Comparison of ENCODE assay signal across 8 cellular contexts in the genomic region with DNA sequence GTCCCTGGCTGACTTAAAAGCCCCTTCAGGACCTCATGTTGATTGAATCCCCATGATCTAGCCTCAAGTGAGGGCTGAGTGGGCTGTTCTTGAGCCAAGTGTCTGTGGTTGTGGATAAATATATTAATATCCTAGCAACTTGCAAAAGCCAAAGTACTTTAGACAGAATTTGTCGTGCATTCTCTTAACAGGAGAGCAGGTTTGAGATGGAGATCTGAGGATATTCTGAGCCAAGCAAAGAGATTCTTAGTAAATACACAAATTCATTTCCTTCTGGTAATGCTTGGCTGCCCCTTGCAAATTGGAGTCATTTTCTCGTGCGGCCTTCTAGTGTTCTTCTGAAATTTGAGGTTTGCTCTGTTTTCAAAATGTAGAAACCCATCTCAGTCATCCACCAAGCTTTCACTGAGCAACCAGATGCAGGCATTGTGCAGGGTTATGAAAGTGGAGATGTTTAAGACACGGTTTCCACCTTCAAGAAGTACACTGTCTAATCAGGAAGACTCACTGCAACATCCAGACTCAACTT.
DNase-seq lines count a peak whose midpoint lies in the region; ATAC-seq and TF ChIP-seq lines count a peak whose summit lies in the region.

No MANE protein-coding gene starts in this region.

- peak overlapping the region; percentile 19 for H4K8ac ChIP-seq in mesenchymal stem cell (ENCODE audit: low read length)

- H3K4me3 ChIP-seq in mesenchymal stem cell (ENCODE audit: insufficient read depth in 1 of 2, low read depth in 1 of 2, low read length in 2 of 2): peak overlapping the region in 1 of 2 experiments; percentile 37
- H3K4me3 ChIP-seq in brain microvascular endothelial cell (ENCODE audit: low read depth, low read length): no peak overlapping the region

- peaks cover 9% of the 10 kb centered on the region for H3K4me1 ChIP-seq in mesenchymal stem cell (ENCODE audit: control insufficient read depth, insufficient read depth, low read depth, low read length)

- H3K4ac ChIP-seq in mesenchymal stem cell (ENCODE audit: low read depth in 1 of 2, low read length in 2 of 2): peak overlapping the region in 1 of 2 experiments; percentile 49

- TF ChIP-seq CTCF in GM13977 (IDR thresholded peaks at IDR 0.05; ENCODE audit: extremely low read depth, insufficient read depth, missing control alignments) (no peak), brain microvascular endothelial cell (IDR thresholded peaks at IDR 0.05; ENCODE audit: low read depth, low read length, missing control alignments) (no peak)

- no peaks in the 10 kb centered on the region for H3K36me3 ChIP-seq in mesenchymal stem cell (ENCODE audit: control insufficient read depth in 1 of 2, insufficient read depth in 2 of 2, low read depth in 1 of 2, low read length in 2 of 2)
- no peaks in the 10 kb centered on the region for H3K36me3 ChIP-seq in brain microvascular endothelial cell (replicated peaks)

- H2BK15ac ChIP-seq in mesenchymal stem cell (ENCODE audit: low read depth, poor library complexity, severe bottlenecking): peak overlapping the region; percentile 54

- in situ Hi-C loops in GM13977 (cut with MboI; ENCODE audit: low pct_unique_long_range_greater_than_20kb, low sequenced_read_pairs, unreplicated experiment) (no loop called here), brain microvascular endothelial cell (cut with HindIII; ENCODE audit: low pct_ligation_motif_present, low sequenced_read_pairs) (no loop called here)

- peak overlapping the region; percentile 64 for H2BK120ac ChIP-seq in mesenchymal stem cell (ENCODE audit: low read depth, low read length)

- peak; percentile 94 for ATAC-seq in GM21526 (IDR thresholded peaks at IDR 0.05; ENCODE audit: low FRiP score, unreplicated experiment)
- ATAC-seq in HG03565 (IDR thresholded peaks at IDR 0.05; ENCODE audit: unreplicated experiment): peak; percentile 83

- DNase-seq in GM13977 (ENCODE audit: low spot score): peak; percentile 60
- peak; percentile 60 for DNase-seq in mesenchymal stem cell
- DNase-seq in brain microvascular endothelial cell: no peak
- DNase-seq in activated naive CD4-positive, alpha-beta T cell treated with anti-CD3 and anti-CD28 coated beads, Interleukin-2, amount 50 U/mL, for 16 hours: no peak
- DNase-seq in NOMO-1 treated with DMSO at 0.1 percent for 48 hours (lab: John Stamatoyannopoulos, UW; ENCODE audit: unreplicated experiment): no peak
- DNase-seq in iPS-NIHi11 (ENCODE audit: low spot score): no peak

- H3K14ac ChIP-seq in mesenchymal stem cell (ENCODE audit: low read length in 2 of 2): no peak overlapping the region

- 87% methylated on average over 3 of the region's 4 CpGs for whole genome bisulfite sequencing in mesenchymal stem cell

- no peak overlapping the region for H4K91ac ChIP-seq in mesenchymal stem cell (ENCODE audit: low read length)

- H2AK5ac ChIP-seq in mesenchymal stem cell (ENCODE audit: low read length, severe bottlenecking): peak overlapping the region; percentile 11

- no peaks in the 10 kb centered on the region for H3K9me3 ChIP-seq in mesenchymal stem cell (ENCODE audit: control insufficient read depth, low read length)

- H3K27ac ChIP-seq in mesenchymal stem cell (ENCODE audit: low read length, poor library complexity, severe bottlenecking): peak overlapping the region; percentile 59
- no peak overlapping the region for H3K27ac ChIP-seq in brain microvascular endothelial cell

- no peak overlapping the region for H3K23ac ChIP-seq in mesenchymal stem cell (ENCODE audit: low read length in 2 of 2)

- H3K9ac ChIP-seq in mesenchymal stem cell (ENCODE audit: low read length): peak overlapping the region; percentile 84

- peak overlapping the region; percentile 17 to 91 for H2BK12ac ChIP-seq in mesenchymal stem cell (ENCODE audit: low read length in 2 of 2)

- no peak overlapping the region for H2AFZ ChIP-seq in mesenchymal stem cell (ENCODE audit: low read depth, low read length)

- H3K79me1 ChIP-seq in mesenchymal stem cell (replicated peaks; ENCODE audit: low read length, poor library complexity, severe bottlenecking): no peaks in the 10 kb centered on the region

- no peak overlapping the region for H3K4me2 ChIP-seq in mesenchymal stem cell (ENCODE audit: low read length, poor library complexity, severe bottlenecking)

- peak overlapping the region; percentile 40 for H2BK5ac ChIP-seq in mesenchymal stem cell (ENCODE audit: low read depth, low read length, poor library complexity, severe bottlenecking)

- peak overlapping the region in 1 of 2 experiments; percentile 50 for H3K18ac ChIP-seq in mesenchymal stem cell (ENCODE audit: low read depth in 1 of 2, low read length in 2 of 2)

- H3K27me3 ChIP-seq in mesenchymal stem cell (ENCODE audit: control insufficient read depth in 1 of 2, insufficient read depth in 1 of 2, low read length in 2 of 2): no peaks in the 10 kb centered on the region
- no peaks in the 10 kb centered on the region for H3K27me3 ChIP-seq in brain microvascular endothelial cell (replicated peaks)

Comparison
In these comparisons a context has a peak if more than half of its experiments do, and no peak if none do; other contexts are left out.
1. DNase-seq: peak in GM13977 (single experiment) and mesenchymal stem cell (single experiment); none in brain microvascular endothelial cell (single experiment), activated naive CD4-positive, alpha-beta T cell treated with anti-CD3 and anti-CD28 coated beads, Interleukin-2, amount 50 U/mL, for 16 hours (single experiment), NOMO-1 treated with DMSO at 0.1 percent for 48 hours (single experiment) and iPS-NIHi11 (single experiment).